Comparison of ENCODE assay signal across 20 cellular contexts in genomic region chr2:21356076-21356856, GRCh38.
"Had no signal": no experiment of that assay in that cellular context is flagged by ENCODE, and none has a peak within 500 bp of the region (broad histone marks: within the 10 kb centered on the region; RNA-seq: fewer than 3 reads in every experiment).

No MANE protein-coding gene starts in this region.

- H3K27ac ChIP-seq: adrenal gland, epithelial cell of prostate, foreskin keratinocyte, hepatocyte, psoas muscle, right lobe of liver, tibial nerve, vagina, WERI-Rb-1 had no signal

- ATAC-seq: activated naive CD4-positive, alpha-beta T cell treated with anti-CD3 and anti-CD28 coated beads, Interleukin-2, amount 50 U/mL, for 72 hours; activated T-cell treated with anti-CD3 and anti-CD28 coated beads, Interleukin-2, amount 50 U/mL, for 72 hours; left lobe of liver; psoas muscle; right lobe of liver had no signal

- H3K27me3 ChIP-seq: adrenal gland, foreskin keratinocyte, hepatocyte, right lobe of liver, tibial nerve, vagina had no signal

- H2AFZ ChIP-seq: hepatocyte had no signal

- H3K4me2 ChIP-seq: hepatocyte had no signal

- H3K9me3 ChIP-seq: adrenal gland, psoas muscle, right lobe of liver, tibial nerve, vagina had no signal

- H3K79me2 ChIP-seq: hepatocyte had no signal

- DNase-seq: activated CD4-positive, alpha-beta T cell treated with anti-CD3 and anti-CD28 coated beads for 1 hour; activated CD8-positive, alpha-beta memory T cell treated with anti-CD3 and anti-CD28 coated beads for 24 hours; activated CD8-positive, alpha-beta memory T cell treated with anti-CD3 and anti-CD28 coated beads, Interleukin-2, amount 50 U/mL, for 48 hours; activated gamma-delta T cell; activated T-cell treated with anti-CD3 and anti-CD28 coated beads, Interleukin-2, amount 50 U/mL, for 72 hours; dermis blood vessel endothelial cell; foreskin keratinocyte; psoas muscle; right lobe of liver; small intestine; stimulated activated CD4-positive, alpha-beta T cell treated with anti-CD3 and anti-CD28 coated beads, Interleukin-15, amount 100 ng/mL, for 24 hours; stimulated activated CD4-positive, alpha-beta T cell treated with anti-CD3 and anti-CD28 coated beads, Interleukin-2, amount 100 ng/mL, for 48 hours; WERI-Rb-1 had no signal

- H3K4me1 ChIP-seq: adrenal gland, psoas muscle, right lobe of liver, tibial nerve, vagina had no signal

- H3K4me3 ChIP-seq: adrenal gland, hepatocyte, psoas muscle, right lobe of liver, tibial nerve, vagina had no signal

- H3K36me3 ChIP-seq: adrenal gland, right lobe of liver, tibial nerve, vagina, WERI-Rb-1 had no signal
